Comparison of ENCODE assay signal across 8 cellular contexts in the genomic region with DNA sequence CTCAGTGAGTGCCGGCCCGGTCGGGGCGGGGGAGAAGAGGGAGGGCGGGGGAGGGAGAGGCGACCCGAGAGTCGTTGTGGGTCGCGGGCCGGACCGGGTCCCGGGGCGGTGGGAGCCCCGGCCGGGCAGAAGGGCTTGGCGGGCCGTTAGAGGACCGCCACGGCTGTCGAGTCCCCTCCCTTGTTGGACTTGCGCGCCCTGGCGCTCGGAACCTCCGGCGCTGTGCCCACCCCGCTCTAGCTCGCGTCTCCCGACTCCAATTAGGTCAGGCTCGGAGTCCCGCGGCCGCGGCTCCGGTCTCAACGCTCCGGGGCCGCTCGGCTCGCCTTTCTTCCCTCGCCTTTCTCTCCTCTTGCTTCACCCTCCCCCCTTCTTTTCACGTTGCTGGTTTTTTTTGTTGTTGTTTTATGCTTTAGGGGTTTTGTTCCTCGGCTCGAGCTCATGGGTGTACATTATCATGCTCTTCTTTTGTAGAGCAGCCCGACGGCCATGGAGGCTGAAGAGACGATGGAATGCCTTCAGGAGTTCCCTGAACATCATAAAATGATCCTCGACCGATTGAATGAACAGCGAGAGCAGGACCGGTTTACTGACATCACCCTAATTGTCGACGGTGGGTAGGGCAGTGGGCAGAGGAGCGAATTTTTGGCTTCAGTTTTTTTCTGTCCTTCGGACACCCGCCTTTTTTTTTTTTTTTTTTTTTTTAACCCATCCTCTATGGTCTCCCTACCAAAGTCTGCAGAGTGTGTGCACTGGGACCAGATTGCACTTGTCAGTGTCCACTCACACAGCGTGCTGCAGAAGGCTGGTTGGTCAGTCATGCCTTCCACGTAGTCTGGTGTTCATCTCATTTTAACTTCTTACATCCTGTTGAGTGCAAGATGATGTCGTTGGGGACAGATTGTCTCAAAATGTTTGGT. TPM values are rescaled to one million over a fixed set of nuclear protein-coding genes. Genes with fewer than 3 reads are reported as not detected.
A peak's percentile ranks its signal among the peaks of the same experiment; 100 is the strongest.
DNase-seq lines count a peak whose midpoint lies in the region; ATAC-seq and TF ChIP-seq lines count a peak whose summit lies in the region.

No MANE protein-coding gene starts in this region.

- H3K4me1 Mint-ChIP-seq in activated CD4-positive, alpha-beta T cell treated with anti-CD3 and anti-CD28 coated beads for 36 hours: peaks cover 44% of the 10 kb centered on the region
- H3K4me1 Mint-ChIP-seq in memory B cell (peaks cover 14% of the 10 kb centered on the region), type B pancreatic cell (ENCODE audit: unreplicated experiment) (peaks cover 19% of the 10 kb centered on the region)

- peak; percentile 36 for DNase-seq in activated CD4-positive, alpha-beta T cell treated with anti-CD3 and anti-CD28 coated beads for 36 hours
- DNase-seq in activated CD4-positive, alpha-beta T cell treated with anti-CD3 and anti-CD28 coated beads for 4 hours: no peak
- peak; percentile 36 for DNase-seq in HT1080 (ENCODE audit: low read depth)
- DNase-seq in RWPE2 (ENCODE audit: low spot score): no peak
- no peak for DNase-seq in memory B cell (ENCODE audit: low spot score in 2 of 2)
- no peak for DNase-seq in type B pancreatic cell (ENCODE audit: extremely low spot score, unreplicated experiment)

- H3K27me3 ChIP-seq in RWPE2 (ENCODE audit: insufficient read depth, poor library complexity, severe bottlenecking) (no peaks in the 10 kb centered on the region), ectodermal cell (ENCODE audit: control insufficient read depth, insufficient read depth, low read length, poor library complexity, severe bottlenecking) (no peaks in the 10 kb centered on the region)

- peak; percentile 47 for ATAC-seq in activated CD4-positive, alpha-beta T cell treated with anti-CD3 and anti-CD28 coated beads for 36 hours
- ATAC-seq in GM21526 (IDR thresholded peaks at IDR 0.05; ENCODE audit: low FRiP score, unreplicated experiment): peak; percentile 39
- ATAC-seq in RWPE2 (ENCODE audit: low read depth): peak; percentile 69
- ATAC-seq in memory B cell (ENCODE audit: low read depth): peak; percentile 23

- H3K4me3 ChIP-seq in RWPE2 (ENCODE audit: severe bottlenecking): peak overlapping the region; percentile 84
- H3K4me3 ChIP-seq in ectodermal cell (ENCODE audit: insufficient read depth, low read depth, low read length): peak overlapping the region; percentile 91

- H3K36me3 ChIP-seq in RWPE2 (ENCODE audit: low read depth) (peaks cover 49% of the 10 kb centered on the region), ectodermal cell (ENCODE audit: control insufficient read depth, insufficient read depth, low read length) (peaks cover 26% of the 10 kb centered on the region)

- 0 to 1% methylated on average over 56 to 60 of the region's 61 CpGs for WGBS in ectodermal cell, 2 experiments

- no peaks in the 10 kb centered on the region for H3K27me3 Mint-ChIP-seq in activated CD4-positive, alpha-beta T cell treated with anti-CD3 and anti-CD28 coated beads for 36 hours
- H3K27me3 Mint-ChIP-seq in memory B cell: no peaks in the 10 kb centered on the region
- no peaks in the 10 kb centered on the region for H3K27me3 Mint-ChIP-seq in type B pancreatic cell

- peak overlapping the region; percentile 66 for H3K27ac ChIP-seq in RWPE2 (ENCODE audit: poor library complexity, severe bottlenecking)
- peak overlapping the region; percentile 95 for H3K27ac ChIP-seq in ectodermal cell (ENCODE audit: insufficient read depth, low read depth, low read length, poor library complexity, severe bottlenecking)

- peak overlapping the region; percentile 94 for H3K4me3 Mint-ChIP-seq in activated CD4-positive, alpha-beta T cell treated with anti-CD3 and anti-CD28 coated beads for 36 hours
- peak overlapping the region; percentile 93 for H3K4me3 Mint-ChIP-seq in memory B cell
- peak overlapping the region; percentile 99 for H3K4me3 Mint-ChIP-seq in type B pancreatic cell

- TF ChIP-seq CTCF in RWPE2 (IDR thresholded peaks at IDR 0.05; ENCODE audit: poor library complexity, severe bottlenecking) (no peak), type B pancreatic cell (conservative IDR thresholded peaks at IDR 0.05) (no peak)

- H3K9me3 ChIP-seq in RWPE2 (ENCODE audit: severe bottlenecking) (no peaks in the 10 kb centered on the region), ectodermal cell (ENCODE audit: control insufficient read depth, low read length) (no peaks in the 10 kb centered on the region)

- H3K27ac Mint-ChIP-seq in activated CD4-positive, alpha-beta T cell treated with anti-CD3 and anti-CD28 coated beads for 36 hours: peak overlapping the region; percentile 94
- H3K27ac Mint-ChIP-seq in memory B cell: peak overlapping the region; percentile 97
- peak overlapping the region; percentile 99 for H3K27ac Mint-ChIP-seq in type B pancreatic cell

- peaks cover 37% of the 10 kb centered on the region for H3K36me3 Mint-ChIP-seq in activated CD4-positive, alpha-beta T cell treated with anti-CD3 and anti-CD28 coated beads for 36 hours (ENCODE audit: low read depth)
- peaks cover 16% of the 10 kb centered on the region for H3K36me3 Mint-ChIP-seq in memory B cell
- peaks cover 19% of the 10 kb centered on the region for H3K36me3 Mint-ChIP-seq in type B pancreatic cell

- intact Hi-C loops in activated CD4-positive, alpha-beta T cell treated with anti-CD3 and anti-CD28 coated beads for 36 hours (cut with DNase I, micrococcal nuclease): loop anchor here (1.0 to 10.0 kb wide), 20 partner anchors 17 to 1217 kb away; partner anchors contain the start of genes HMGCS1 (in 2 of the 2), TMEM267 (in 2 of the 2), C5orf34 (in 1 of the 2) and NIM1K (in 1 of the 2)

- CTCF ChIA-PET in activated CD4-positive, alpha-beta T cell treated with anti-CD3 and anti-CD28 coated beads for 36 hours (lab: Charles Lee): interaction anchor here (0.6 to 9.9 kb wide), 25 partner anchors 8 to 393 kb away, joined by 3 to 123 read pairs (median 4); partner anchors contain the start of genes C5orf34, HMGCS1, NIM1K and TMEM267

- POLR2A ChIA-PET in activated CD4-positive, alpha-beta T cell treated with anti-CD3 and anti-CD28 coated beads for 36 hours (lab: Charles Lee): interaction anchor here (0.6 to 3.1 kb wide), 16 partner anchors 8 to 393 kb away, joined by 3 to 22 read pairs (median 4); partner anchors contain the start of genes C5orf34, HMGCS1, NIM1K and TMEM267

- H3K4me1 ChIP-seq in RWPE2 (ENCODE audit: insufficient read depth, poor library complexity, severe bottlenecking): peaks cover 20% of the 10 kb centered on the region
- peaks cover 17% of the 10 kb centered on the region for H3K4me1 ChIP-seq in ectodermal cell (ENCODE audit: control insufficient read depth, insufficient read depth, low read length)

- no peaks in the 10 kb centered on the region for H3K9me3 Mint-ChIP-seq in activated CD4-positive, alpha-beta T cell treated with anti-CD3 and anti-CD28 coated beads for 36 hours (ENCODE audit: low read depth)
- H3K9me3 Mint-ChIP-seq in memory B cell (no peaks in the 10 kb centered on the region), type B pancreatic cell (no peaks in the 10 kb centered on the region)

RNA-seq across cellular contexts. Expression of gene ZNF131, which starts 1.1 kb away (rescaled TPM):
- 10 to 100 TPM; 30.9 to 33.4 TPM for total RNA-seq in activated CD4-positive, alpha-beta T cell treated with anti-CD3 and anti-CD28 coated beads for 36 hours
- 22.2 and 25.9 TPM in 2 replicates for total RNA-seq in HT1080 (2014; rRNA removed; shearing (Covaris generic))
- 21.7 and 31.9 TPM in 2 replicates for polyA plus RNA-seq in HT1080 (2015; cell fraction: cytosol; rRNA removed)
- 28.4 and 30.2 TPM in 2 replicates for polyA plus RNA-seq in HT1080 (2015; cell fraction: nucleus; rRNA removed)
- 50.9 TPM for polyA plus RNA-seq in ectodermal cell (2013, experiment 1 of 4)
- 59.6 TPM for polyA plus RNA-seq in ectodermal cell (2013, experiment 2 of 4)
- polyA plus RNA-seq in ectodermal cell (2013, experiment 3 of 4): 48.2 TPM
- polyA plus RNA-seq in ectodermal cell (2013, experiment 4 of 4): 54.1 TPM
- 32.6 and 42.7 TPM in 2 replicates for total RNA-seq in type B pancreatic cell (ENCODE audit: low replicate concordance)

Comparison
In these comparisons a context has a peak if more than half of its experiments do, and no peak if none do; other contexts are left out.
1. DNase-seq: peak in activated CD4-positive, alpha-beta T cell treated with anti-CD3 and anti-CD28 coated beads for 36 hours (single experiment) and HT1080 (single experiment); none in activated CD4-positive, alpha-beta T cell treated with anti-CD3 and anti-CD28 coated beads for 4 hours (0 of 2), RWPE2 (single experiment), memory B cell (0 of 2) and type B pancreatic cell (single experiment).
2. Peak in every context shown above with its lines, with median percentiles within 50 percentile points of each other: ATAC-seq, H3K27ac Mint-ChIP-seq and H3K4me3 Mint-ChIP-seq.